In the genomic region with DNA sequence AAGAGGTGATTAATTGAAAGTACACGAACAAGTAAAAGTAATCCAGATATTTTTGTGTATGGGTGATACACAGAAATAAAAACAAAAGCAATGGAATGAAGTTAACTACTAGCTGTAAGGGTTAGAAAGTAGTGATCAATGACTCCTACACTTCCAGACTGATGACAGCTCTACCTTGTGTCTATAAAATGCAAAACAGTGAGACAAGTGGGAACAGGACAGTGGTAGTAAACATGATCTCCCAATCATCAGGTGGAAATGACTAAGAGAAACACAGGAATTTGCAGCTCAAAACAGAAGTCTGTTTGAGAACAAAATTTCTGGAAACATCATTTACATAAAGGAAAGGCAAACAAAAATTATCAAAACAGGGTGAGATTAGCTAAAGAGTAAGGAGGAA, we compare ENCODE assay signal across 29 cellular contexts. TPM values are rescaled to one million over a fixed set of nuclear protein-coding genes. Genes with fewer than 3 reads are reported as not detected.
"Had no signal": no experiment of that assay in that cellular context is flagged by ENCODE, and none has a peak within 500 bp of the region (broad histone marks: within the 10 kb centered on the region; RNA-seq: fewer than 3 reads in every experiment).

No MANE protein-coding gene starts in this region.

- H3K4me1 Mint-ChIP-seq: immature natural killer cell, mesothelial cell of epicardium, naive B cell had no signal

- H3K27ac ChIP-seq: pancreas, prostate gland, skin epidermis, suprapubic skin, tibial artery, upper lobe of right lung, WERI-Rb-1 had no signal

- H3K4me3 ChIP-seq: pancreas, prostate gland, skin epidermis, suprapubic skin, tibial artery, upper lobe of right lung had no signal

- H3K36me3 Mint-ChIP-seq: mesothelial cell of epicardium, naive B cell had no signal

- DNase-seq: activated CD4-positive, alpha-beta T cell treated with anti-CD3 and anti-CD28 coated beads, Interleukin-2, amount 50 U/mL, for 48 hours; activated CD8-positive, alpha-beta memory T cell treated with anti-CD3 and anti-CD28 coated beads, Interleukin-2, amount 50 U/mL, for 48 hours; activated naive CD4-positive, alpha-beta T cell treated with Interleukin-2 at 50 U/mL for 16 hours; activated T-cell treated with anti-CD3 and anti-CD28 coated beads, Interleukin-2, amount 50 U/mL, for 24 hours; amygdala; central memory CD4-positive, alpha-beta T cell; erythroblast; head of caudate nucleus; hippocampal formation; immature natural killer cell; naive B cell; pancreas; retina; stimulated activated CD4-positive, alpha-beta T cell treated with anti-CD3 and anti-CD28 coated beads, Interleukin-12 subunit alpha, Interleukin-12 subunit beta, amount 100 ng/mL, for 4 hours; stimulated activated CD4-positive, alpha-beta T cell treated with anti-CD3 and anti-CD28 coated beads, Interleukin-4, amount 100 ng/mL, for 1 hour; stimulated activated naive CD4-positive, alpha-beta T cell; T-helper 17 cell; T1000; tibial artery; upper lobe of right lung; WERI-Rb-1 had no signal

- H3K9me3 Mint-ChIP-seq: activated T-cell treated with anti-CD3 and anti-CD28 coated beads, Interleukin-2, amount 50 U/mL, for 24 hours; immature natural killer cell; mesothelial cell of epicardium; naive B cell had no signal

- H3K27me3 ChIP-seq: pancreas, suprapubic skin, tibial artery, upper lobe of right lung had no signal

- H3K4me3 Mint-ChIP-seq: activated T-cell treated with anti-CD3 and anti-CD28 coated beads, Interleukin-2, amount 50 U/mL, for 24 hours; immature natural killer cell; mesothelial cell of epicardium; naive B cell; T-helper 17 cell had no signal

- H3K9me3 ChIP-seq: pancreas, prostate gland, suprapubic skin, tibial artery, upper lobe of right lung had no signal

- H3K27me3 Mint-ChIP-seq: activated T-cell treated with anti-CD3 and anti-CD28 coated beads, Interleukin-2, amount 50 U/mL, for 24 hours; naive B cell; T-helper 17 cell had no signal

- H3K4me1 ChIP-seq: pancreas, prostate gland, upper lobe of right lung had no signal

- H3K27ac Mint-ChIP-seq: activated T-cell treated with anti-CD3 and anti-CD28 coated beads, Interleukin-2, amount 50 U/mL, for 24 hours; immature natural killer cell; mesothelial cell of epicardium; naive B cell; T-helper 17 cell had no signal

- ATAC-seq: activated CD4-positive, CD25-positive, alpha-beta regulatory T cell treated with anti-CD3 and anti-CD28 coated beads, Interleukin-2, amount 50 U/mL, for 24 hours; pancreas; sciatic nerve; SK-N-SH treated with all-trans-retinoic acid at 6 μM for 48 hours; T-helper 17 cell; upper lobe of right lung had no signal

- H3K36me3 ChIP-seq: pancreas, prostate gland, WERI-Rb-1 had no signal

RNA-seq across cellular contexts. Expression of a gene that starts 10.1 kb away (rescaled TPM):
- total RNA-seq: fibroblast of lung, mesothelial cell of epicardium, sciatic nerve had no signal
- polyA plus RNA-seq: immature natural killer cell had no signal
